8 cellular contexts compared by ENCODE assay signal in the genomic region with DNA sequence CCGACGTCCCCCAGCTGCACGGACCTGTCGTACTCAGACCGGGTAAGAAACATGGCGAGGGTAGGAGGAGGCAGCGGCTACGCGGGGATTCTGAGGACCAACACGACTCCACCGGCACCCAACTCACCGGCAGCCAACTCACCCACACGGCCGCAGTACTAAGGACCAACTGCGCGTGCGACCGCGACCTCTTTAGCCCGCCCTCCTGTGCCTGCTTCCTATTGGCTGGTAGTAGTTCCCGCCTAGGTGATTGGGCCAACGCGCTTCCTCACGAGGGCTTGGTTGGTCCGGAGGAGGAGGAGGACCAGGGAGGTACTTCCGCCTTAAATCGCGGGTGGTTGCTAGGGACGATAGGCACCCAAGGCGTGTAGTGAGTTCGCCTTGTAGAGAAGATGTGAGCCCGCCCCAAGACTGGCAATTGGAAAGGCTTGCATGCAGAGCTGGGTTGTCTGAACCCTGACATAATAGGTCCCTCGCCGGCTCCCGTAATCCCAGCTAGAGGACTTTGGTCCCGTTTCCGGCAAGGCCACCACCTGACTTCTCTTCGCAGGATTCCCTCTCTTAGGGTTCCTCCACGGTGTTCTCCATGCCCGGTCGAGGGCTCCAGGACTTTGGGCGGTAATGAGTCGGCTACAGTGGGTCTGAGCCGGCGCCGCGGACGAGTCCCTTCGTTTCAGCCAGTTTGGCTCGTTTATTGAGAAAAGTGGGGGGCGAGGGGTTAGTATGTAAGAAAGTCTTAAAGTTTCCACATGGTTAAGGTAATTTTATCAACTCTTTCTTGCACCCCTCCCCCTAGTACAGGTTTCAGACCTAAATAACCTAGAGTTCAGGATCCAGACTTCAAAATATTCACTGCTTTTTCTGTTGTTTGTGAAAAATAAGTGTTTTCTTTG. TPM values are rescaled to one million over a fixed set of nuclear protein-coding genes. Genes with fewer than 3 reads are reported as not detected.
DNase-seq lines count a peak whose midpoint lies in the region; ATAC-seq and TF ChIP-seq lines count a peak whose summit lies in the region.

A gene (minus strand): TSS at position 171 of the 893 bp plus-strand sequence. CDS start 118 bp downstream, at position 53.

- H3K9me3 ChIP-seq in left lung, result no peaks in the 10 kb centered on the region

- peak within 1 kb of the TSS; percentile 78 to 96 for H3K4me3 ChIP-seq in left lung

- H3K27ac ChIP-seq in C4-2B (peak within 1 kb of the TSS; percentile 89), left lung (peak within 1 kb of the TSS; percentile 86 to 95)

- no peak for TF ChIP-seq CTCF in C4-2B (conservative IDR thresholded peaks at IDR 0.05)
- no peak for TF ChIP-seq CTCF in left lung (IDR thresholded peaks at IDR 0.05)

- peaks cover 14 to 27% of the 10 kb centered on the region in 2 donors for H3K4me1 ChIP-seq in left lung

- ATAC-seq in GM19395 (IDR thresholded peaks at IDR 0.05; ENCODE audit: unreplicated experiment) (peak; percentile 97), HG03565 (IDR thresholded peaks at IDR 0.05; ENCODE audit: unreplicated experiment) (peak; percentile 95), left lung (peak; percentile 98)

- intact Hi-C loops in left lung (cut with DNase I), result no loop called here

- H3K27me3 ChIP-seq in left lung, result no peaks in the 10 kb centered on the region

- DNase-seq in NCI-H774 (lab: John Stamatoyannopoulos, UW) (peak; percentile 98), dermis blood vessel endothelial cell (peak; percentile 100), left lung (peak; percentile 94 to 98)
- peak; percentile 92 to 94 for DNase-seq in activated CD4-positive, alpha-beta T cell treated with anti-CD3 and anti-CD28 coated beads, Interleukin-2, amount 50 U/mL, for 4 hours
- peak; percentile 86 to 90 for DNase-seq in stimulated activated CD4-positive, alpha-beta T cell treated with anti-CD3 and anti-CD28 coated beads, Interleukin-2, amount 100 ng/mL, for 48 hours

- H3K36me3 ChIP-seq in left lung, result peaks cover 0 to 5% of the 10 kb centered on the region in 2 donors

RNA-seq across cellular contexts. Expression of the gene that starts here (rescaled TPM):
- total RNA-seq in dermis blood vessel endothelial cell, result 45.3 and 55.1 TPM in 2 replicates
- total RNA-seq in left lung, result 10 to 100 TPM; 62.2 to 89.0 TPM

Comparison
In these comparisons a context has a peak if more than half of its experiments do, and no peak if none do; other contexts are left out.
1. Peak in every context shown above with its lines: DNase-seq, ATAC-seq, H3K4me3 ChIP-seq and H3K27ac ChIP-seq.